Comparison of ENCODE assay signal across 1 cellular context in the genomic region with DNA sequence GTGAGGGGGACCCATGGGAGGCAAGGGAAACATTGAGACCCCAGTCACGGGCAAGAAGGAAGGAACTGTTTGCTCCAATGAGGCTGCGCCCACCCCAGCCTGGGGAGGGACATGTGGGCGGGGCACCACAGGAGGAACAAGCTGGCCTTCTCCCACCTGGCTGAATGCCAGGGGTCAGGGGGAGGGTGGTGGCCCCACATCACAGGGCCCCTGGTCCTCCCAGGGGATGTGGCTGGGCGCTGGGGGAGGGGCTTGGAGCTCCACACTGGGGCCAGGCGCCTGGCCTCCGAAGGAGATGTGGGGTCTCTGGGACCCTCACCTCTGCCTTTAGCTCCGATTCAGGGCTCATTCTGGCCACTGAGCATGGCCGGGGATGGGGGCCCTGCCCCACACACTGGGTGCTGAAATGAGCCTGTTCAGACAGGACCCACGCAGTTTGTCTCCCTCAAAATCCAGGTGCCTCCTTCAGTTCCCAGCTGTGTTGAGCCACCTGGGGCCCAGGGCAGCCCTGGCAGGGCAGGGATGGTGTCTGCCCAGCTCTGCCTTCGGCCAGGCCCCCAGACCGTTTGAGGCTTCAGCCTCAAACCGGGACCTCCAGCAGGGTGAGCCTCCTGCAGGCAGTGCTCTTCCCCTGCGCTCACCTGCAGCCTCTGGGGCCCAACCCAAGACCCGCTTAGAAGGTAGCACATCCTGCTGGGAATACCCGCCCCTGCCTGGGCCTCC.
TF ChIP-seq lines count a peak whose summit lies in the region.

No MANE protein-coding gene starts in this region.

TF ChIP-seq in HCT116, 20 proteins besides CTCF, POLR2A, EP300 and RAD21:
- TF ChIP-seq REST (IDR thresholded peaks at IDR 0.05; ENCODE audit: low read depth) (no peak), CBX3 (IDR thresholded peaks at IDR 0.05; ENCODE audit: low read depth) (no peak)
